Comparison of ENCODE assay signal across 1 cellular context in the genomic region with DNA sequence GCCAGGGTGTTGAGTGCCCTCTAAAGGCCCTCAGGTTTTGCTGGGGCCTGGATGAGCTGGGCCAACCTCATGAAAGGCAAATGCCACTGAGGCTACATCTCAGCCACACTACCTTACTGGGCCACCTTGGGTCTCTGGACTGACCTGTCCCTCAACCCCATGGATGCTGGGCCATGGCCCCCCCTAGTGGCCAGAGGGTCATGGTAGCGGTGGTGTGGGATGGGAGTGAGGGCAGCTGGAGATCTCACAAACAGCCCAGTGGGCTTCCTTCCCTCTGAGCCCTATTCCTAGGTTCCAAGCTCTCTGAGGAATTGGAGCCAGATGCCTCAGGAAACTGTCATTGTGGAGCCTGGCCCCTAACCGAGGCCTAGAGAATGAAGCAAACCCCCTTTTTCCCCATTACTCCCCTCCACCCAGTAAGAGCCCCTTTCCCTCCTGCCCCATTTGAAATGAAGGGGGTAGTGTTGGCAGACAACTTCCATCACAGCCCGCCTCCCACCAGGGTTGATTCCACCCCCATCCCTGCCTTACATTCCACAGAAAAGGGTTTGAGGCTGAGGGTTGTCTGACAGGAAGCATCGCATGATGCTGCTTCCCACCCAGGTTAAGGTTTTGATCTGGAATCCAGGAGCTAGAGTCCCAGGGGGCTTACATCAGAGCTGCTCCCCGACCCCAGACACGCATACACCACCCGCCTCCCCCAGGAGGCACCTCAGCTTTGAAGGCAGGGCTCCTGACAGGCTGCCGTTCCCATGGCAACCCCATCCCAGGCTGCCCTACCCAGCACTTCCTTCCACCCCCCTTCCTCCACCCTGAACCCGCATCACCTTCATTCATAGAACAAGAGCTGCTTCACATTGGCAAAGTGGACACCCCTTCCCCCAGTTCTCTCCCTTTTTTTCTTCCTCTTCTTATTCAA.
A peak's percentile ranks its signal among the peaks of the same experiment; 100 is the strongest.
TF ChIP-seq lines count a peak whose summit lies in the region.

No MANE protein-coding gene starts in this region.

TF ChIP-seq in H1, 55 proteins besides CTCF, POLR2A, EP300 and RAD21:
- TF ChIP-seq TCF12 (IDR thresholded peaks at IDR 0.05; ENCODE audit: low read depth, low read length) (0 out of 2 replicates have a peak, but pooled peaks have one; percentile 58), ASH2L (IDR thresholded peaks at IDR 0.05; ENCODE audit: low read length) (peak; percentile 26), NRF1 (IDR thresholded peaks at IDR 0.05; ENCODE audit: low read depth, low read length) (no peak), YY1 (IDR thresholded peaks at IDR 0.05; ENCODE audit: low read depth, low read length) (peak; percentile 73; the same call in 1 of the 2 replicates), E2F6 (IDR thresholded peaks at IDR 0.05) (no peak), RBBP5 (IDR thresholded peaks at IDR 0.05; ENCODE audit: borderline replicate concordance, low read depth, low read length) (peak; percentile 46; the same call in 1 of the 2 replicates), MAX (IDR thresholded peaks at IDR 0.05) (peak; percentile 58)
TF ChIP-seq in H1: peak in this region for 5.
